33 cellular contexts compared by ENCODE assay signal in genomic region chr17:35322749-35323148, GRCh38. TPM values are rescaled to one million over a fixed set of nuclear protein-coding genes. Genes with fewer than 3 reads are reported as not detected.
"Had no signal": no experiment of that assay in that cellular context is flagged by ENCODE, and none has a peak within 500 bp of the region (broad histone marks: within the 10 kb centered on the region; RNA-seq: fewer than 3 reads in every experiment).

No MANE protein-coding gene starts in this region.

- DNase-seq: activated effector memory CD4-positive, alpha-beta T cell treated with anti-CD3 and anti-CD28 coated beads, Interleukin-2, amount 50 U/mL, for 16 hours; activated effector memory CD4-positive, alpha-beta T cell treated with Interleukin-2 at 50 U/mL for 16 hours; activated gamma-delta T cell; activated gamma-delta T cell treated with Interleukin-2 at 50 U/mL for 16 hours; activated naive CD4-positive, alpha-beta T cell; activated naive CD4-positive, alpha-beta T cell treated with anti-CD3 and anti-CD28 coated beads for 36 hours; activated naive CD4-positive, alpha-beta T cell treated with anti-CD3 and anti-CD28 coated beads, Interleukin-2, amount 10 ng/mL, durations not matched to agents 7 days and 5 days; activated naive CD4-positive, alpha-beta T cell treated with anti-CD3 and anti-CD28 coated beads, Interleukin-2, amount 50 U/mL, for 16 hours; activated naive CD4-positive, alpha-beta T cell treated with Interleukin-2 at 50 U/mL for 16 hours; activated naive CD8-positive, alpha-beta T cell treated with anti-CD3 and anti-CD28 coated beads for 36 hours; activated naive CD8-positive, alpha-beta T cell treated with anti-CD3 and anti-CD28 coated beads, Interleukin-2, amount 10 ng/mL, durations not matched to agents 7 days and 5 days; activated naive CD8-positive, alpha-beta T cell treated with anti-CD3 and anti-CD28 coated beads, Interleukin-2, amount 50 U/mL, for 24 hours; activated T-cell treated with anti-CD3 and anti-CD28 coated beads, Interleukin-2, amount 50 U/mL, for 1 hour; activated T-cell treated with anti-CD3 and anti-CD28 coated beads, Interleukin-2, amount 50 U/mL, for 24 hours; activated T-cell treated with anti-CD3 and anti-CD28 coated beads, Interleukin-2, amount 50 U/mL, for 4 hours; activated T-cell treated with anti-CD3 and anti-CD28 coated beads, Interleukin-2, amount 50 U/mL, for 48 hours; activated T-cell treated with anti-CD3 and anti-CD28 coated beads, Interleukin-2, amount 50 U/mL, for 72 hours; adrenal gland; amniotic stem cell; amygdala; anterior cingulate cortex; aorta; body of pancreas; brain microvascular endothelial cell; caudate nucleus; central memory CD4-positive, alpha-beta T cell; cerebellar nuclear complex had no signal

- H3K4me1 ChIP-seq: adrenal gland, ascending aorta, body of pancreas, breast epithelium had no signal

- ATAC-seq: activated naive CD4-positive, alpha-beta T cell treated with anti-CD3 and anti-CD28 coated beads, Interleukin-2, amount 50 U/mL, for 72 hours; activated naive CD8-positive, alpha-beta T cell treated with anti-CD3 and anti-CD28 coated beads, Interleukin-2, amount 50 U/mL, for 24 hours; activated T-cell treated with anti-CD3 and anti-CD28 coated beads, Interleukin-2, amount 50 U/mL, for 4 hours; activated T-cell treated with anti-CD3 and anti-CD28 coated beads, Interleukin-2, amount 50 U/mL, for 72 hours; activated T-helper 17 cell treated with anti-CD3 and anti-CD28 coated beads, Interleukin-2, amount 50 U/mL, for 72 hours; body of pancreas had no signal

- FAIRE-seq: astrocyte had no signal

- H3K36me3 ChIP-seq: adrenal gland, brain microvascular endothelial cell, breast epithelium, cardiac muscle cell had no signal

- H3K27ac ChIP-seq: adrenal gland, ascending aorta, body of pancreas, brain microvascular endothelial cell, breast epithelium, cardiac muscle cell had no signal

- H3K9me3 ChIP-seq: adrenal gland, ascending aorta, body of pancreas had no signal

- H3K4me3 ChIP-seq: adrenal gland, ascending aorta, body of pancreas, breast epithelium, cardiac muscle cell had no signal

RNA-seq across cellular contexts. Expression of gene SLFN11, which starts 50.7 kb away (rescaled TPM):
- total RNA-seq: cardiac muscle cell had no signal
